In the genomic region with DNA sequence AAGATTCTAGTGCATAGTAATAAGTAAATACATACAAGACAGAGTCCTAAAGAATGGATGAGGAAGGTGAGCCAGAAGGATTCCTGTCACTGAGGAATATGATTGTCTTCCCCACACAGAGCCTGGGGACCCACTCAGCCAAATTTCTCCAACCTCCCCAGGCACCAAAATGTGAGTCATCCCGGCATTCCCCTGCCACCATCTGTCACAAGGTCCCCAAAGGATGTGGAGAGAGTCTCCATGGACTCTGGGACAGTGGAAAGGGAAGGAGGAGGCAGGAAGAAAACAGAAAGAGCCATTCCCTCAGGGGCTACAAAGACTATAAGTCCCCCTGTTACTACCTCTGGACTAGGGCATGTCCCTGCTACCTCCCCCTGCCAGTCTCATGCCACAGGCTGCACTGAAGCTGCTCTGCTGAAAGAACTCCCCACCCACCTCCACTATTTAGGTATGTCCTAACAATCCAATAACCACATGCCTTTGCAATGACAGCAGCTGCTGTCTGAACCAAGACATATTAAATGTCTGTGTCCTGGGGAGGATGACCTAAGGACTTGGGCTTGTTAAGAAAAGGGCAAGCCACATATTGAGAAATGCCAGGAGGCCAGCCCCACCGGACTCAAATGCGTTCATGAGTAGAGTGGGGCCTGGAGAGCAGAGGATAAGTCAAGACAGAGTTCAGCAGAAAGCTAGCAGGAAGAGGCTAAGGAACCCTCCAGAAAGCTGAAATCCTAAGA, we compare ENCODE assay signal across 14 cellular contexts.
A peak's percentile ranks its signal among the peaks of the same experiment; 100 is the strongest.
DNase-seq lines count a peak whose midpoint lies in the region; ATAC-seq lines count a peak whose summit lies in the region.
"Had no signal": no experiment of that assay in that cellular context is flagged by ENCODE, and none has a peak within 500 bp of the region (broad histone marks: within the 10 kb centered on the region; RNA-seq: fewer than 3 reads in every experiment).

No MANE protein-coding gene starts in this region.

- ATAC-seq in HG03108 (IDR thresholded peaks at IDR 0.05; ENCODE audit: unreplicated experiment) = no peak
- ATAC-seq: activated CD8-positive, alpha-beta T cell treated with anti-CD3 and anti-CD28 coated beads, Interleukin-2, amount 10 ng/mL, durations not matched to agents 7 days and 5 days; natural killer cell treated with Interleukin-12 subunit alpha and Interleukin-12 subunit beta and Interleukin-15 and Interleukin-18, amount 100 ng/mL, for 72 hours had no signal

- no peak overlapping the region for H3K4me3 ChIP-seq in skeletal muscle cell (ENCODE audit: low read depth, low read length)
- H3K4me3 ChIP-seq: colonic mucosa, gastrocnemius medialis, sigmoid colon had no signal

- DNase-seq in ELF-1 (ENCODE audit: low read depth, low spot score) (peak; percentile 15), NCI-H226 (peak; percentile 2), epidermal melanocyte (ENCODE audit: insufficient read length, low spot score) (peak; percentile 56), skeletal muscle cell (ENCODE audit: low read depth) (peak; percentile 12), NCI-H82 (lab: John Stamatoyannopoulos, UW) (no peak), NCI-H526 (lab: John Stamatoyannopoulos, UW) (no peak)
- DNase-seq: activated CD8-positive, alpha-beta T cell treated with anti-CD3 and anti-CD28 coated beads, Interleukin-2, amount 10 ng/mL, durations not matched to agents 7 days and 5 days; activated naive CD4-positive, alpha-beta T cell treated with anti-CD3 and anti-CD28 coated beads for 36 hours; colonic mucosa; gastrocnemius medialis; OCI-M1; sigmoid colon had no signal

Comparison
In these comparisons a context has a peak if more than half of its experiments do, and no peak if none do; other contexts are left out.
1. DNase-seq: peak in ELF-1 (single experiment), NCI-H226 (single experiment), epidermal melanocyte (single experiment) and skeletal muscle cell (single experiment); none in NCI-H82 (single experiment) and NCI-H526 (0 of 2).